8 cellular contexts compared by ENCODE assay signal in genomic region chr3:50235716-50236483, GRCh38. TPM values are rescaled to one million over a fixed set of nuclear protein-coding genes. Genes with fewer than 3 reads are reported as not detected.
DNase-seq lines count a peak whose midpoint lies in the region; ATAC-seq and TF ChIP-seq lines count a peak whose summit lies in the region.

GNAI2 (plus strand) TSS chr3:50236204; CDS start chr3:50236336, 132 bp downstream.

- H3K4me3 ChIP-seq in ACC112 (ENCODE audit: low read depth, low read length), result peak within 1 kb of the TSS; percentile 91
- H3K4me3 ChIP-seq in breast epithelium, result peak within 1 kb of the TSS; percentile 77 to 87 (median 87)
- H3K4me3 ChIP-seq in iPS-18c (ENCODE audit: insufficient read depth, low read depth, low read length), result peak within 1 kb of the TSS; percentile 88
- peak within 1 kb of the TSS; percentile 79 to 90 (median 83) for H3K4me3 ChIP-seq in skeletal muscle tissue (ENCODE audit: low read length in 3 of 3)

- no peak for TF ChIP-seq CTCF in VCaP (conservative IDR thresholded peaks at IDR 0.05)
- peak in 2 of 3 donors; percentile 5 to 21 for TF ChIP-seq CTCF in breast epithelium (IDR thresholded peaks at IDR 0.05)

- peaks cover 48% of the 10 kb centered on the region for H3K79me2 ChIP-seq in ACC112 (ENCODE audit: control insufficient read depth, insufficient read depth, low read length, unreplicated experiment)

- peak; percentile 47 for TF ChIP-seq POLR2A in breast epithelium (IDR thresholded peaks at IDR 0.05)

- H2AFZ ChIP-seq in ACC112 (ENCODE audit: low read length, unreplicated experiment), result peak within 1 kb of the TSS; percentile 77

- DNase-seq in NCI-H2196 treated with DMSO at 0.1 percent for 48 hours (lab: John Stamatoyannopoulos, UW; ENCODE audit: unreplicated experiment) (peak; percentile 75), breast epithelium (ENCODE audit: low spot score in 2 of 2) (peak; percentile 99)

- ATAC-seq in GM18870 (IDR thresholded peaks at IDR 0.05; ENCODE audit: unreplicated experiment) (peak; percentile 90), HG03135 (IDR thresholded peaks at IDR 0.05; ENCODE audit: unreplicated experiment) (peak; percentile 93)

- H3K36me3 ChIP-seq in ACC112 (ENCODE audit: insufficient read depth, low read length) (no peaks in the 10 kb centered on the region), breast epithelium (no peaks in the 10 kb centered on the region), skeletal muscle tissue (ENCODE audit: control insufficient read depth in 3 of 3, insufficient read depth in 3 of 3, low read length in 3 of 3) (no peaks in the 10 kb centered on the region)

- peak within 1 kb of the TSS; percentile 72 for H3K27ac ChIP-seq in ACC112 (ENCODE audit: low read depth, low read length)
- H3K27ac ChIP-seq in VCaP, result peak within 1 kb of the TSS; percentile 73
- peak within 1 kb of the TSS; percentile 91 for H3K27ac ChIP-seq in breast epithelium
- peak within 1 kb of the TSS; percentile 86 for H3K27ac ChIP-seq in skeletal muscle tissue (ENCODE audit: low read depth, low read length)

- peaks cover 25% of the 10 kb centered on the region for H3K4me1 ChIP-seq in ACC112 (ENCODE audit: control insufficient read depth, insufficient read depth, low read length, unreplicated experiment)
- H3K4me1 ChIP-seq in breast epithelium, result peaks cover 11 to 21% of the 10 kb centered on the region in 2 donors
- H3K4me1 ChIP-seq in skeletal muscle tissue (ENCODE audit: control insufficient read depth in 3 of 3, insufficient read depth in 3 of 3, low read length in 3 of 3), result peaks cover 43 to 48% (median 45%) of the 10 kb centered on the region in 3 donors

- intact Hi-C loops in breast epithelium (cut with DNase I; ENCODE audit: low total_unique reads), result no loop called here

- H3K27me3 ChIP-seq in ACC112 (ENCODE audit: insufficient read depth, low read length) (no peaks in the 10 kb centered on the region), breast epithelium (no peaks in the 10 kb centered on the region), skeletal muscle tissue (ENCODE audit: control insufficient read depth in 3 of 3, insufficient read depth in 3 of 3, low read length in 3 of 3) (no peaks in the 10 kb centered on the region)

- H3K9me3 ChIP-seq in breast epithelium (no peaks in the 10 kb centered on the region), iPS-18c (ENCODE audit: control insufficient read depth, insufficient read depth, low read length) (no peaks in the 10 kb centered on the region), skeletal muscle tissue (ENCODE audit: control insufficient read depth in 3 of 3, low read length in 3 of 3) (no peaks in the 10 kb centered on the region)

- peak within 1 kb of the TSS; percentile 88 to 91 (median 90) for H3K9ac ChIP-seq in skeletal muscle tissue (ENCODE audit: low read depth in 1 of 3, low read length in 3 of 3)

RNA-seq across cellular contexts. Expression of gene GNAI2, which starts in this region (rescaled TPM):
- total RNA-seq in breast epithelium (100 to 1,000 TPM in 2 of 3 donors, 10 to 100 TPM in 1; 95.3 to 232 (median 162) TPM), skeletal muscle tissue (78.8 TPM)

Comparison
In these comparisons a context has a peak if more than half of its experiments do, and no peak if none do; other contexts are left out.
1. Peak in every context shown above with its lines: DNase-seq, ATAC-seq, H3K4me3 ChIP-seq and H3K27ac ChIP-seq.